ENCODE assay signal across 20 cellular contexts in genomic region chr20:43904778-43905177, GRCh38. TPM values are rescaled to one million over a fixed set of nuclear protein-coding genes. Genes with fewer than 3 reads are reported as not detected.
A peak's percentile ranks its signal among the peaks of the same experiment; 100 is the strongest.
DNase-seq lines count a peak whose midpoint lies in the region; ATAC-seq and TF ChIP-seq lines count a peak whose summit lies in the region.
"Had no signal": no experiment of that assay in that cellular context is flagged by ENCODE, and none has a peak within 500 bp of the region (broad histone marks: within the 10 kb centered on the region; RNA-seq: fewer than 3 reads in every experiment).

No MANE protein-coding gene starts in this region.

- H3K9ac ChIP-seq in GM23248: no peak overlapping the region
- H3K9ac ChIP-seq: BLaER1 had no signal

- H3K36me3 Mint-ChIP-seq in brain (no peaks in the 10 kb centered on the region), progenitor cell of endocrine pancreas (ENCODE audit: insufficient read depth) (no peaks in the 10 kb centered on the region)
- H3K36me3 Mint-ChIP-seq: CD8-positive, alpha-beta T cell; IgD-negative memory B cell had no signal

- H3K27me3 ChIP-seq in GM23248 (replicated peaks; ENCODE audit: insufficient read depth): no peaks in the 10 kb centered on the region
- H3K27me3 ChIP-seq: BLaER1 had no signal

- H4K20me1 ChIP-seq in GM23248 (ENCODE audit: insufficient read depth): no peaks in the 10 kb centered on the region
- H4K20me1 ChIP-seq: BLaER1 had no signal

- WGBS in GM23248 (ENCODE audit: low coverage in 1 of 2, low lambda C conversion rate in 2 of 2, missing lambda C conversion rate in 2 of 2), 2 experiments: 67% methylated on average over 9 of the region's 9 CpGs

- H3K4me3 Mint-ChIP-seq in brain (no peak overlapping the region), progenitor cell of endocrine pancreas (ENCODE audit: low read depth) (no peak overlapping the region)
- H3K4me3 Mint-ChIP-seq: CD8-positive, alpha-beta T cell; IgD-negative memory B cell had no signal

- no peak overlapping the region for H3K27ac ChIP-seq in GM23248
- H3K27ac ChIP-seq: BLaER1 had no signal

- TF ChIP-seq CTCF in brain (conservative IDR thresholded peaks at IDR 0.05): no peak
- TF ChIP-seq CTCF in progenitor cell of endocrine pancreas (IDR thresholded peaks at IDR 0.05; ENCODE audit: unreplicated experiment): no peak

- no peaks in the 10 kb centered on the region for H3K4me1 ChIP-seq in GM23248 (ENCODE audit: insufficient read depth)

- no peaks in the 10 kb centered on the region for H3K9me2 ChIP-seq in GM23248 (ENCODE audit: insufficient read depth)

- peak; percentile 49 for ATAC-seq in left colon
- ATAC-seq: CD8-positive, alpha-beta T cell; GM12878 had no signal

- no peak overlapping the region for H2AFZ ChIP-seq in GM23248

- H3K27me3 Mint-ChIP-seq in brain (peaks cover 23% of the 10 kb centered on the region), progenitor cell of endocrine pancreas (no peaks in the 10 kb centered on the region)
- H3K27me3 Mint-ChIP-seq: IgD-negative memory B cell had no signal

- no peaks in the 10 kb centered on the region for H3K9me3 ChIP-seq in GM23248 (ENCODE audit: low read depth)

- H3F3A ChIP-seq in GM23248 (ENCODE audit: insufficient read depth): no peaks in the 10 kb centered on the region

- DNase-seq in NCI-H748 (lab: John Stamatoyannopoulos, UW; ENCODE audit: unreplicated experiment) (peak; percentile 20), NCI-H748 treated with DMSO at 0.1 percent for 48 hours (lab: John Stamatoyannopoulos, UW) (no peak), left colon (no peak), progenitor cell of endocrine pancreas (ENCODE audit: low spot score, unreplicated experiment) (no peak), GM23248 (no peak), epidermal melanocyte (ENCODE audit: insufficient read length, low spot score) (no peak), NOMO-1 treated with DMSO at 0.1 percent for 48 hours (lab: John Stamatoyannopoulos, UW; ENCODE audit: unreplicated experiment) (no peak)
- DNase-seq: 8988T; CD8-positive, alpha-beta T cell; GDM1; Kasumi-1; NCI-H1105 treated with DMSO at 0.1 percent for 48 hours; NCI-H1694 treated with DMSO at 0.1 percent for 48 hours; NCI-H345; NCI-H69; SIG-M5 had no signal

- H3K36me3 ChIP-seq in GM23248 (ENCODE audit: low read depth): no peaks in the 10 kb centered on the region
- H3K36me3 ChIP-seq: BLaER1 had no signal

- H3K79me2 ChIP-seq in GM23248 (ENCODE audit: insufficient read depth): no peaks in the 10 kb centered on the region

- H3K4me3 ChIP-seq in GM23248: no peak overlapping the region
- H3K4me3 ChIP-seq: BLaER1, GM12878 had no signal

- in situ Hi-C loops in GM23248 (cut with MboI): no loop called here

- intact Hi-C loops in left colon (cut with DNase I, micrococcal nuclease): no loop called here

- H3K4me2 ChIP-seq in GM23248 (ENCODE audit: unreplicated experiment): no peak overlapping the region
- H3K4me2 ChIP-seq: BLaER1 had no signal

- peaks cover 14 to 39% (median 25%) of the 10 kb centered on the region in 5 experiments for H3K9me3 Mint-ChIP-seq in brain
- H3K9me3 Mint-ChIP-seq in progenitor cell of endocrine pancreas (ENCODE audit: low read depth): peaks cover 6% of the 10 kb centered on the region

- H3K4me1 Mint-ChIP-seq in brain (peaks cover 28% of the 10 kb centered on the region), progenitor cell of endocrine pancreas (ENCODE audit: low read depth) (peaks cover 24% of the 10 kb centered on the region)

- peak overlapping the region in 4 of 5 experiments; percentile 38 to 89 (median 60) for H3K27ac Mint-ChIP-seq in brain
- peak overlapping the region; percentile 12 for H3K27ac Mint-ChIP-seq in progenitor cell of endocrine pancreas
- H3K27ac Mint-ChIP-seq: CD8-positive, alpha-beta T cell; IgD-negative memory B cell had no signal

RNA-seq across cellular contexts. Expression of gene TOX2, which starts 9.9 kb away (rescaled TPM):
- polyA plus RNA-seq in brain (ENCODE audit: insufficient read depth, low read depth, low replicate concordance): 39.5 TPM
- total RNA-seq in left colon: 1 to 10 TPM; 3.0 to 3.4 TPM
- total RNA-seq in progenitor cell of endocrine pancreas: 2.5 and 2.8 TPM in 2 replicates
- total RNA-seq in GM23248 (2014; rRNA removed; shearing (Covaris generic)): 0.97 and 4.3 TPM in 2 replicates
- 13.9 and 15.9 TPM in 2 replicates for polyA plus RNA-seq in GM23248 (2016; fragmentation: Nextera tagmentation; extraction: Ambion mirVana)
